1 cellular context compared by ENCODE assay signal in the genomic region with DNA sequence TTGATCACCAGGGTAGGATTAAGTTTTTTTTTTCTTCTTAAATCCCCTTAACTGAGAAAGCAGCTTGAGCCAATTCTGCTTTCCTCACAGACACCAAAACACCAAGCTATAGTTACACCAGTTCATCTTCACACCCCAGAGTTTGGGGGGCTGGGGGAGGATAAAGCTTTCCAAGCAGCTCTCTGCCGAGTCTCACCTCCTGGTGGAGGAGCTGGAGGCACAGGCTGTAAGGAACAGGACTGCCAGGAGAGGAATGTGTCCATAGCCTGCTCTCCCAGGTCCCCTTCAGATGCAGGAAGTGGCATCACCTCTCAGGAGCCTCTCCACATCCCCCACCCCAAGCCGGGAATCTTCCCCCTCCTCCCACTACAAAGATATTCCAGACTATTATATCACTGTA.
TF ChIP-seq lines count a peak whose summit lies in the region.

No MANE protein-coding gene starts in this region.

TF ChIP-seq in IMR-90, 13 proteins besides CTCF, POLR2A, EP300 and RAD21:
- TF ChIP-seq RCOR1 (IDR thresholded peaks at IDR 0.05; ENCODE audit: insufficient replicate concordance, low read length) (no peak), CHD1 (IDR thresholded peaks at IDR 0.05; ENCODE audit: low read depth, low read length) (no peak), ELK1 (IDR thresholded peaks at IDR 0.05; ENCODE audit: borderline replicate concordance, low read depth, low read length) (no peak), MAZ (IDR thresholded peaks at IDR 0.05; ENCODE audit: borderline replicate concordance, low read depth, low read length) (no peak), FOS (IDR thresholded peaks at IDR 0.05; ENCODE audit: low read depth, low read length) (no peak), RFX5 (IDR thresholded peaks at IDR 0.05; ENCODE audit: low read depth, low read length) (no peak), NFE2L2 (IDR thresholded peaks at IDR 0.05; ENCODE audit: low read depth, low read length) (no peak), MXI1 (IDR thresholded peaks at IDR 0.05; ENCODE audit: borderline replicate concordance, low read depth, low read length) (no peak), BHLHE40 (IDR thresholded peaks at IDR 0.05; ENCODE audit: low read depth, low read length) (no peak), MAFK (IDR thresholded peaks at IDR 0.05; ENCODE audit: low read depth, low read length) (no peak), CEBPB (IDR thresholded peaks at IDR 0.05; ENCODE audit: low read depth, low read length) (no peak), SMC3 (IDR thresholded peaks at IDR 0.05; ENCODE audit: low read depth, low read length) (no peak)
- TF ChIP-seq, protein P1, sequence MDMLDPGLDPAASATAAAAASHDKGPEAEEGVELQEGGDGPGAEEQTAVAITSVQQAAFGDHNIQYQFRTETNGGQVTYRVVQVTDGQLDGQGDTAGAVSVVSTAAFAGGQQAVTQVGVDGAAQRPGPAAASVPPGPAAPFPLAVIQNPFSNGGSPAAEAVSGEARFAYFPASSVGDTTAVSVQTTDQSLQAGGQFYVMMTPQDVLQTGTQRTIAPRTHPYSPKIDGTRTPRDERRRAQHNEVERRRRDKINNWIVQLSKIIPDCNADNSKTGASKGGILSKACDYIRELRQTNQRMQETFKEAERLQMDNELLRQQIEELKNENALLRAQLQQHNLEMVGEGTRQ (IDR thresholded peaks at IDR 0.05; ENCODE audit: low read depth, low read length), result no peak
